Comparison of ENCODE assay signal across 1 cellular context in genomic region chr20:62776692-62777527, GRCh38.
A peak's percentile ranks its signal among the peaks of the same experiment; 100 is the strongest.
TF ChIP-seq lines count a peak whose summit lies in the region.

No MANE protein-coding gene starts in this region.

TF ChIP-seq in K562, 482 proteins besides CTCF, POLR2A, EP300 and RAD21 (continued from another document and continues in another):
- TF ChIP-seq, protein P1, sequence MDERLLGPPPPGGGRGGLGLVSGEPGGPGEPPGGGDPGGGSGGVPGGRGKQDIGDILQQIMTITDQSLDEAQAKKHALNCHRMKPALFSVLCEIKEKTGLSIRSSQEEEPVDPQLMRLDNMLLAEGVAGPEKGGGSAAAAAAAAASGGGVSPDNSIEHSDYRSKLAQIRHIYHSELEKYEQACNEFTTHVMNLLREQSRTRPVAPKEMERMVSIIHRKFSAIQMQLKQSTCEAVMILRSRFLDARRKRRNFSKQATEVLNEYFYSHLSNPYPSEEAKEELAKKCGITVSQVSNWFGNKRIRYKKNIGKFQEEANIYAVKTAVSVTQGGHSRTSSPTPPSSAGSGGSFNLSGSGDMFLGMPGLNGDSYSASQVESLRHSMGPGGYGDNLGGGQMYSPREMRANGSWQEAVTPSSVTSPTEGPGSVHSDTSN (CRISPR knock-in tag; IDR thresholded peaks at IDR 0.05; ENCODE audit: low read depth) = no peak
- TF ChIP-seq, protein P1 (tag; conservative IDR thresholded peaks at IDR 0.05; ENCODE audit: low read depth) = no peak
- TF ChIP-seq RAD51 (IDR thresholded peaks at IDR 0.05; ENCODE audit: borderline replicate concordance, low read depth) = no peak
- no peak; the same call in 1 of the 2 replicates for TF ChIP-seq RBFOX2 (IDR thresholded peaks at IDR 0.05; ENCODE audit: low read depth, low read length)
- TF ChIP-seq BRCA1 (IDR thresholded peaks at IDR 0.05) = no peak
- TF ChIP-seq BRCA1 (CRISPR knock-in tag; IDR thresholded peaks at IDR 0.05) = no peak
- no peak for TF ChIP-seq PTRF (tag; IDR thresholded peaks at IDR 0.05)
- no peak for TF ChIP-seq U2AF1 (optimal IDR thresholded peaks at IDR 0.05; ENCODE audit: low read depth, low read length)
- TF ChIP-seq KAT8 (IDR thresholded peaks at IDR 0.05; ENCODE audit: low read depth) = no peak
- TF ChIP-seq TARDBP (IDR thresholded peaks at IDR 0.05) = no peak
- TF ChIP-seq PTTG1 (tag; IDR thresholded peaks at IDR 0.05; ENCODE audit: low read depth) = no peak
- no peak for TF ChIP-seq SP1 (CRISPR knock-in tag; IDR thresholded peaks at IDR 0.05)
- TF ChIP-seq HSF4 (CRISPR knock-in tag; IDR thresholded peaks at IDR 0.05; ENCODE audit: borderline replicate concordance) = no peak
- no peak for TF ChIP-seq ZNF436 (CRISPR knock-in tag; IDR thresholded peaks at IDR 0.05)
- no peak for TF ChIP-seq CBFA2T2 (conservative IDR thresholded peaks at IDR 0.05)
- TF ChIP-seq NFRKB (IDR thresholded peaks at IDR 0.05; ENCODE audit: low read depth) = peak; percentile 81
- TF ChIP-seq, protein P2, sequence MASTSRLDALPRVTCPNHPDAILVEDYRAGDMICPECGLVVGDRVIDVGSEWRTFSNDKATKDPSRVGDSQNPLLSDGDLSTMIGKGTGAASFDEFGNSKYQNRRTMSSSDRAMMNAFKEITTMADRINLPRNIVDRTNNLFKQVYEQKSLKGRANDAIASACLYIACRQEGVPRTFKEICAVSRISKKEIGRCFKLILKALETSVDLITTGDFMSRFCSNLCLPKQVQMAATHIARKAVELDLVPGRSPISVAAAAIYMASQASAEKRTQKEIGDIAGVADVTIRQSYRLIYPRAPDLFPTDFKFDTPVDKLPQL (IDR thresholded peaks at IDR 0.05; ENCODE audit: extremely low read depth, insufficient read length) = no peak
- TF ChIP-seq, protein P3, sequence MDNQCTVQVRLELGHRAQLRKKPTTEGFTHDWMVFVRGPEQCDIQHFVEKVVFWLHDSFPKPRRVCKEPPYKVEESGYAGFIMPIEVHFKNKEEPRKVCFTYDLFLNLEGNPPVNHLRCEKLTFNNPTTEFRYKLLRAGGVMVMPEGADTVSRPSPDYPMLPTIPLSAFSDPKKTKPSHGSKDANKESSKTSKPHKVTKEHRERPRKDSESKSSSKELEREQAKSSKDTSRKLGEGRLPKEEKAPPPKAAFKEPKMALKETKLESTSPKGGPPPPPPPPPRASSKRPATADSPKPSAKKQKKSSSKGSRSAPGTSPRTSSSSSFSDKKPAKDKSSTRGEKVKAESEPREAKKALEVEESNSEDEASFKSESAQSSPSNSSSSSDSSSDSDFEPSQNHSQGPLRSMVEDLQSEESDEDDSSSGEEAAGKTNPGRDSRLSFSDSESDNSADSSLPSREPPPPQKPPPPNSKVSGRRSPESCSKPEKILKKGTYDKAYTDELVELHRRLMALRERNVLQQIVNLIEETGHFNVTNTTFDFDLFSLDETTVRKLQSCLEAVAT (IDR thresholded peaks at IDR 0.05) = peak; percentile 58 to 70; a peak in 2 of 4 replicates
- no peak for TF ChIP-seq MYC (IDR thresholded peaks at IDR 0.05; ENCODE audit: low read depth, low read length)
- TF ChIP-seq MYC (CRISPR knock-in tag; IDR thresholded peaks at IDR 0.05; ENCODE audit: borderline replicate concordance, low read depth) = no peak
- no peak for TF ChIP-seq HDAC6 (IDR thresholded peaks at IDR 0.05; ENCODE audit: low read depth, low read length)
- no peak for TF ChIP-seq FOXJ2 (tag; IDR thresholded peaks at IDR 0.05)
- TF ChIP-seq SMAD1 (IDR thresholded peaks at IDR 0.05; ENCODE audit: low read depth, low read length, partially characterized antibody) = peak; percentile 90
- no peak for TF ChIP-seq ZNF324 (CRISPR knock-in tag; IDR thresholded peaks at IDR 0.05)
- TF ChIP-seq NR2C2 (CRISPR knock-in tag; IDR thresholded peaks at IDR 0.05) = no peak
- TF ChIP-seq NR2C2 (tag; IDR thresholded peaks at IDR 0.05) = peak; percentile 50; the same call in 1 of the 2 replicates
- peak; percentile 93 for TF ChIP-seq HDGF (IDR thresholded peaks at IDR 0.05)
- TF ChIP-seq ZNF384 (IDR thresholded peaks at IDR 0.05; ENCODE audit: low read depth, low read length) = no peak
- no peak for TF ChIP-seq PCBP2 (IDR thresholded peaks at IDR 0.05; ENCODE audit: low read depth, low read length, poor library complexity, severe bottlenecking)
- TF ChIP-seq PCBP1 (IDR thresholded peaks at IDR 0.05; ENCODE audit: low read depth, low read length, poor library complexity, severe bottlenecking) = no peak
- TF ChIP-seq IRF1 (CRISPR knock-in tag; IDR thresholded peaks at IDR 0.05; ENCODE audit: borderline replicate concordance) = no peak
- TF ChIP-seq PHF8 (IDR thresholded peaks at IDR 0.05; ENCODE audit: borderline replicate concordance, low read length) = peak; percentile 60; the same call in 1 of the 2 replicates
- TF ChIP-seq PTBP1 (IDR thresholded peaks at IDR 0.05; ENCODE audit: low read depth, low read length) = no peak
- TF ChIP-seq GTF2E2 (tag; IDR thresholded peaks at IDR 0.05) = no peak
- no peak for TF ChIP-seq ZNF41 (CRISPR knock-in tag; conservative IDR thresholded peaks at IDR 0.05)
- TF ChIP-seq SNIP1 (IDR thresholded peaks at IDR 0.05; ENCODE audit: low read depth) = no peak
- no peak for TF ChIP-seq GABPB1 (CRISPR knock-in tag; IDR thresholded peaks at IDR 0.05)
- TF ChIP-seq RBM17 (IDR thresholded peaks at IDR 0.05; ENCODE audit: borderline replicate concordance, low read depth, low read length) = no peak
- peak; percentile 15 for TF ChIP-seq BRD9 (IDR thresholded peaks at IDR 0.05; ENCODE audit: low read depth, partially characterized antibody)
- TF ChIP-seq EP400 (IDR thresholded peaks at IDR 0.05) = peak; percentile 45; the same call in 1 of the 2 replicates
- no peak for TF ChIP-seq HOMEZ (CRISPR knock-in tag; IDR thresholded peaks at IDR 0.05)
- TF ChIP-seq, protein P4, sequence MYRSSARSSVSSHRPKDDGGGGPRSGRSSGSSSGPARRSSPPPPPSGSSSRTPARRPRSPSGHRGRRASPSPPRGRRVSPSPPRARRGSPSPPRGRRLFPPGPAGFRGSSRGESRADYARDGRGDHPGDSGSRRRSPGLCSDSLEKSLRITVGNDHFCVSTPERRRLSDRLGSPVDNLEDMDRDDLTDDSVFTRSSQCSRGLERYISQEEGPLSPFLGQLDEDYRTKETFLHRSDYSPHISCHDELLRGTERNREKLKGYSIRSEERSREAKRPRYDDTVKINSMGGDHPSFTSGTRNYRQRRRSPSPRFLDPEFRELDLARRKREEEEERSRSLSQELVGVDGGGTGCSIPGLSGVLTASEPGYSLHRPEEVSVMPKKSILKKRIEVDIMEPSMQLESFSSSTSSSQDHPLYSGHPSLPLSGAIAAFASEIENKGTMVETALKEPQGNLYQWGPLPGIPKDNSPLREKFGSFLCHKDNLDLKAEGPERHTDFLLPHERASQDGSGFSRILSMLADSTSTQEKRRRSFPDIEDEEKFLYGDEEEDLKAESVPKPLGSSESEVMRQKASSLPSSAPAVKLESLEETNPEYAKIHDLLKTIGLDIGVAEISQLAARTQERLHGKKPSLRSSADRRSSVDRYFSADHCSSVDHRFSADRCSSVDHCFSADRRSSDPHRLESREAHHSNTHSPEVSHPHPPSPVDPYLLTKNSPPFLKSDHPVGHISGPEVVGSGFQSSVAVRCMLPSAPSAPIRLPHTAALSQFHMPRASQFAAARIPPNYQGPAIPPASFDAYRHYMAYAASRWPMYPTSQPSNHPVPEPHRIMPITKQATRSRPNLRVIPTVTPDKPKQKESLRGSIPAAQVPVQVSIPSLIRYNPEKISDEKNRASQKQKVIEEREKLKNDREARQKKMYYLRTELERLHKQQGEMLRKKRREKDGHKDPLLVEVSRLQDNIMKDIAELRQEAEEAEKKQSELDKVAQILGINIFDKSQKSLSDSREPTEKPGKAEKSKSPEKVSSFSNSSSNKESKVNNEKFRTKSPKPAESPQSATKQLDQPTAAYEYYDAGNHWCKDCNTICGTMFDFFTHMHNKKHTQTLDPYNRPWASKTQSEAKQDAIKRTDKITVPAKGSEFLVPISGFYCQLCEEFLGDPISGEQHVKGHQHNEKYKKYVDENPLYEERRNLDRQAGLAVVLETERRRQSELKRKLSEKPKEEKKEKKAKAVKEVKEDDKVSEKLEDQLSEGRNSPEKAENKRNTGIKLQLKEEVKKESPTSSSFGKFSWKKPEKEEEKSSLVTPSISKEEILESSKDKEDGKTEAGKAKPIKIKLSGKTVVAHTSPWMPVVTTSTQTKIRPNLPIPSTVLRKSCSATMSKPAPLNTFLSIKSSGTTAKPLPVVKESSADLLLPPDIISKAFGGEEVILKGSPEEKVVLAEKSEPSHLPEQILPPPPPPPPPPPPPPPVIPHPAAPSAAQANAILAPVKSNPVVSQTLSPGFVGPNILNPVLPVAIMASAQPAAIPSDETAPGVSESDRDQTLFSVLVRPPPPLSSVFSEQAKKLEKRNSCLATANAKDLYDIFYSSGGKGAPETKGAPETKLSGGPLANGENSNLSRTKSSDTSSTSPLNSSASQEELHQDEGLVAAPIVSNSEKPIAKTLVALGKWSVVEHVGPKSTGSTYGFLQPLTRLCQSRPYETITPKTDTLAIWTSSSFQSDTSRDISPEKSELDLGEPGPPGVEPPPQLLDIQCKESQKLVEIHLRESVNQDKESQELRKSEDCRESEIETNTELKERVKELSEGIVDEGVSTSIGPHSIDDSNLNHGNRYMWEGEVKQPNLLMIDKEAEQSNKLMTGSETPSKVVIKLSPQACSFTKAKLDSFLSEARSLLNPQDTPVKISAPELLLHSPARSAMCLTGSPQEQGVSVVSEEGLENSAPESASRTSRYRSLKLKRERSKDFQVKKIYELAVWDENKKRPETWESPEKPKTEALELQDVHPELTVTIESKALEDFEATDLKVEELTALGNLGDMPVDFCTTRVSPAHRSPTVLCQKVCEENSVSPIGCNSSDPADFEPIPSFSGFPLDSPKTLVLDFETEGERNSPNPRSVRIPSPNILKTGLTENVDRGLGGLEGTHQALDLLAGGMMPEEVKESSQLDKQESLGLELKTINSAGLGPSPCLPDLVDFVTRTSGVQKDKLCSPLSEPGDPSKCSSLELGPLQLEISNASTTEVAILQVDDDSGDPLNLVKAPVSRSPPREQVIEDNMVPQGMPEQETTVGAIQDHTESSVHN (IDR thresholded peaks at IDR 0.05; ENCODE audit: borderline replicate concordance in 1 of 2, low read depth in 1 of 2) = no peak
- TF ChIP-seq HNRNPUL1 (IDR thresholded peaks at IDR 0.05; ENCODE audit: low read length) = no peak
- 0 out of 4 replicates have a peak, but pooled peaks have one; percentile 48 to 80 for TF ChIP-seq MCM7 (IDR thresholded peaks at IDR 0.05)
- TF ChIP-seq ARHGAP35 (IDR thresholded peaks at IDR 0.05; ENCODE audit: partially characterized antibody) = peak; percentile 73
- TF ChIP-seq NFIX (CRISPR knock-in tag; IDR thresholded peaks at IDR 0.05; ENCODE audit: low read depth) = no peak
- TF ChIP-seq HDAC8 (tag; IDR thresholded peaks at IDR 0.05) = 0 out of 2 replicates have a peak, but pooled peaks have one; percentile 30
- TF ChIP-seq TAF15 (IDR thresholded peaks at IDR 0.05; ENCODE audit: low read depth, low read length) = no peak
- no peak for TF ChIP-seq COPS2 (conservative IDR thresholded peaks at IDR 0.05)
- TF ChIP-seq POLR3A (IDR thresholded peaks at IDR 0.05; ENCODE audit: borderline replicate concordance, extremely low read depth, insufficient read depth, insufficient read length) = no peak
- TF ChIP-seq KDM5B (IDR thresholded peaks at IDR 0.05; ENCODE audit: insufficient replicate concordance, low read depth, low read length) = peak; percentile 86
- peak; percentile 96 for TF ChIP-seq ETV6 (IDR thresholded peaks at IDR 0.05; ENCODE audit: borderline replicate concordance in 1 of 2, low read depth in 2 of 2, low read length in 1 of 2)
- TF ChIP-seq ETV6 (CRISPR knock-in tag; IDR thresholded peaks at IDR 0.05; ENCODE audit: borderline replicate concordance) = no peak
- no peak for TF ChIP-seq ZBTB33 (CRISPR knock-in tag; IDR thresholded peaks at IDR 0.05)
